In the genomic region with DNA sequence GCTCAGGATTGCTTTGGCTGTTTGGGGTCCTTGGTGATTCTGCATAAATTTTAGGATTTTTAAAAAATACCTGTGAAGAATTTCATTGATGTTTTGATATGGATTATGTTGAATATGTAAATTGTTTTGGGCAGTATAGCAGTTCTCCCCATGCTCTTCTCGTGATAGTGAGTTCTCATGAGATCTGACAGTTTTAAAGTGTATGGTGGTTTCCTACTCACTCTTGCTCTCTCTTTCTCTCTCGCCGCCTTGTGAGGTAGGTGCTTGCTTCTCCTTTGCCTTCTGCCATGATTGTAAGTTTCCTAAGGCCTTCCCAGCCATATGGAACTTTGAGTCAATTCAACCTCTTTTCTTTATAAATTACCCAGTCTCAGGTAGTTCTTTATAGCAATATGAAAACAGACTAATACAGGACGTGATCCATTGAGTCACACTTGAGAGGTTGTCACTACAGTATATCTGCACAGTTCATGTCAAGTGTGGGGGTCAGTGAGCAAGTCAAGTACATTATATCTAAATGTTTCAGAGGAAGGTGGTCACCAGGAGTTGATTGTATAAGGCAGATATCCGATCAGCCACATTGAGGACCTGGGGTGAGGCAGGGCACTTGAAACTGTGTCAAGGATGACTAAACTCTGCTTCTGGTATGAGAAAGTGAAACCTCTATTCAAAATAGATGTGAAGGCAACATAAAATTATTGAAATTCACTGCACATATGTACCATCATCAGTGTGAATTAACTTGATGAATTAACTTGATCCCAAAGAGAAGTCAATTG, we compare ENCODE assay signal across 12 cellular contexts.
DNase-seq lines count a peak whose midpoint lies in the region; ATAC-seq, FAIRE-seq and TF ChIP-seq lines count a peak whose summit lies in the region.
"Had no signal": no experiment of that assay in that cellular context is flagged by ENCODE, and none has a peak within 500 bp of the region (broad histone marks: within the 10 kb centered on the region; RNA-seq: fewer than 3 reads in every experiment).

No MANE protein-coding gene starts in this region.

- H3K4me2 ChIP-seq in endothelial cell of umbilical vein (ENCODE audit: insufficient read depth, low read length): peak overlapping the region; percentile 57

- H3K9me3 ChIP-seq in endothelial cell of umbilical vein (replicated peaks; ENCODE audit: control insufficient read depth, insufficient read depth, low read length): no peaks in the 10 kb centered on the region
- H3K9me3 ChIP-seq: upper lobe of right lung had no signal

- H3K36me3 Mint-ChIP-seq in glutamatergic neuron (ENCODE audit: unreplicated experiment): no peaks in the 10 kb centered on the region
- H3K36me3 Mint-ChIP-seq in activated CD4-positive, alpha-beta T cell treated with anti-CD3 and anti-CD28 coated beads, Interleukin-2, amount 10 ng/mL, durations not matched to agents 7 days and 5 days (ENCODE audit: low read depth): no peaks in the 10 kb centered on the region
- H3K36me3 Mint-ChIP-seq: activated CD8-positive, alpha-beta memory T cell treated with anti-CD3 and anti-CD28 coated beads, Interleukin-2, amount 10 ng/mL, durations not matched to agents 7 days and 5 days had no signal

- no peak overlapping the region for H3K27ac ChIP-seq in endothelial cell of umbilical vein (ENCODE audit: insufficient read depth, low read depth, low read length)
- H3K27ac ChIP-seq: upper lobe of right lung had no signal

- H3K27ac Mint-ChIP-seq in glutamatergic neuron (ENCODE audit: unreplicated experiment): no peak overlapping the region
- no peak overlapping the region for H3K27ac Mint-ChIP-seq in activated CD4-positive, alpha-beta T cell treated with anti-CD3 and anti-CD28 coated beads, Interleukin-2, amount 10 ng/mL, durations not matched to agents 7 days and 5 days
- H3K27ac Mint-ChIP-seq: activated CD8-positive, alpha-beta memory T cell treated with anti-CD3 and anti-CD28 coated beads, Interleukin-2, amount 10 ng/mL, durations not matched to agents 7 days and 5 days had no signal

- TF ChIP-seq CTCF in endothelial cell of umbilical vein (IDR thresholded peaks at IDR 0.05; ENCODE audit: extremely low read depth in 1 of 2, insufficient read depth in 1 of 2, low read depth in 1 of 2, low read length in 2 of 2) (no peak), glutamatergic neuron (IDR thresholded peaks at IDR 0.05; ENCODE audit: partially characterized antibody, unreplicated experiment) (no peak)

- dilution Hi-C loops in endothelial cell of umbilical vein (cut with MboI; ENCODE audit: extremely low pct_ligation_motif_present, low sequenced_read_pairs): no loop called here

- no peaks in the 10 kb centered on the region for H3K9me3 Mint-ChIP-seq in glutamatergic neuron (ENCODE audit: unreplicated experiment)
- no peaks in the 10 kb centered on the region for H3K9me3 Mint-ChIP-seq in activated CD4-positive, alpha-beta T cell treated with anti-CD3 and anti-CD28 coated beads, Interleukin-2, amount 10 ng/mL, durations not matched to agents 7 days and 5 days

- H3K4me3 ChIP-seq in endothelial cell of umbilical vein (replicated peaks in 1 of 3; ENCODE audit: insufficient read depth in 1 of 3, low read depth in 1 of 3, low read length in 3 of 3): no peak overlapping the region
- H3K4me3 ChIP-seq: upper lobe of right lung had no signal

- no peaks in the 10 kb centered on the region for H3K27me3 Mint-ChIP-seq in glutamatergic neuron (ENCODE audit: unreplicated experiment)
- H3K27me3 Mint-ChIP-seq in activated CD4-positive, alpha-beta T cell treated with anti-CD3 and anti-CD28 coated beads, Interleukin-2, amount 10 ng/mL, durations not matched to agents 7 days and 5 days: no peaks in the 10 kb centered on the region
- H3K27me3 Mint-ChIP-seq: activated CD8-positive, alpha-beta memory T cell treated with anti-CD3 and anti-CD28 coated beads, Interleukin-2, amount 10 ng/mL, durations not matched to agents 7 days and 5 days had no signal

- peak; percentile 68 for FAIRE-seq in endothelial cell of umbilical vein (lab: Jason Lieb, UNC)

- POLR2A ChIA-PET in endothelial cell of umbilical vein (lab: Charles Lee): no interaction called here
- POLR2A ChIA-PET in activated CD4-positive, alpha-beta T cell treated with anti-CD3 and anti-CD28 coated beads, Interleukin-2, amount 10 ng/mL, durations not matched to agents 7 days and 5 days (lab: Charles Lee): no interaction called here

- no peaks in the 10 kb centered on the region for H3K9me1 ChIP-seq in endothelial cell of umbilical vein (replicated peaks; ENCODE audit: control insufficient read depth, extremely low read depth, insufficient read depth, low read length)

- H2AFZ ChIP-seq in endothelial cell of umbilical vein (ENCODE audit: low read depth, low read length): no peak overlapping the region

- no peaks in the 10 kb centered on the region for H3K27me3 ChIP-seq in endothelial cell of umbilical vein (ENCODE audit: control insufficient read depth in 2 of 2, insufficient read depth in 2 of 2, low read length in 2 of 2)
- H3K27me3 ChIP-seq: upper lobe of right lung had no signal

- no peaks in the 10 kb centered on the region for H3K36me3 ChIP-seq in endothelial cell of umbilical vein (ENCODE audit: control insufficient read depth in 2 of 2, extremely low read depth in 1 of 2, insufficient read depth in 2 of 2, low read length in 2 of 2)
- H3K36me3 ChIP-seq: upper lobe of right lung had no signal

- H3K4me1 ChIP-seq in endothelial cell of umbilical vein (ENCODE audit: control insufficient read depth, extremely low read depth, insufficient read depth, low read length): peaks cover 8% of the 10 kb centered on the region
- H3K4me1 ChIP-seq: upper lobe of right lung had no signal

- ATAC-seq in GM18909 (IDR thresholded peaks at IDR 0.05; ENCODE audit: poor library complexity, unreplicated experiment) (peak; percentile 98), GM21528 (IDR thresholded peaks at IDR 0.05; ENCODE audit: low FRiP score, unreplicated experiment) (peak; percentile 98), HG03095 (IDR thresholded peaks at IDR 0.05; ENCODE audit: unreplicated experiment) (peak; percentile 90)
- ATAC-seq: activated CD8-positive, alpha-beta memory T cell treated with anti-CD3 and anti-CD28 coated beads, Interleukin-2, amount 10 ng/mL, durations not matched to agents 7 days and 5 days; upper lobe of right lung had no signal

- H3K4me3 Mint-ChIP-seq in glutamatergic neuron (ENCODE audit: unreplicated experiment): no peak overlapping the region
- no peak overlapping the region for H3K4me3 Mint-ChIP-seq in activated CD4-positive, alpha-beta T cell treated with anti-CD3 and anti-CD28 coated beads, Interleukin-2, amount 10 ng/mL, durations not matched to agents 7 days and 5 days
- H3K4me3 Mint-ChIP-seq: activated CD8-positive, alpha-beta memory T cell treated with anti-CD3 and anti-CD28 coated beads, Interleukin-2, amount 10 ng/mL, durations not matched to agents 7 days and 5 days had no signal

- no peak for TF ChIP-seq POLR2A in endothelial cell of umbilical vein (IDR thresholded peaks at IDR 0.05; ENCODE audit: low read depth, low read length)

- DNase-seq in endothelial cell of umbilical vein (ENCODE audit: low read depth, low spot score) (peak; percentile 60), EL (no peak), glutamatergic neuron (no peak), NCI-H146 (lab: John Stamatoyannopoulos, UW) (no peak)
- no peak for DNase-seq in activated CD4-positive, alpha-beta T cell treated with anti-CD3 and anti-CD28 coated beads, Interleukin-2, amount 10 ng/mL, durations not matched to agents 7 days and 5 days
- DNase-seq: activated CD8-positive, alpha-beta memory T cell treated with anti-CD3 and anti-CD28 coated beads, Interleukin-2, amount 10 ng/mL, durations not matched to agents 7 days and 5 days; anterior cingulate cortex; effector memory CD4-positive, alpha-beta T cell; upper lobe of right lung had no signal

- no peaks in the 10 kb centered on the region for H4K20me1 ChIP-seq in endothelial cell of umbilical vein (replicated peaks; ENCODE audit: control insufficient read depth, extremely low read depth, insufficient read depth, low read length)

- CTCF ChIA-PET in endothelial cell of umbilical vein (lab: Charles Lee): interaction anchor here (1.0 to 1.4 kb wide), 3 partner anchors 10 to 1200 kb away, joined by 3 to 6 read pairs (median 3); no protein-coding TSS in a partner anchor
- CTCF ChIA-PET in activated CD4-positive, alpha-beta T cell treated with anti-CD3 and anti-CD28 coated beads, Interleukin-2, amount 10 ng/mL, durations not matched to agents 7 days and 5 days (lab: Charles Lee): no interaction called here

- H3K4me1 Mint-ChIP-seq in glutamatergic neuron (ENCODE audit: low read depth, unreplicated experiment): no peaks in the 10 kb centered on the region
- peaks cover 2% of the 10 kb centered on the region for H3K4me1 Mint-ChIP-seq in activated CD4-positive, alpha-beta T cell treated with anti-CD3 and anti-CD28 coated beads, Interleukin-2, amount 10 ng/mL, durations not matched to agents 7 days and 5 days

- no TSS peak for BruUV-seq in endothelial cell of umbilical vein (replicated peaks; lab: Mats Ljungman, UMichigan)

- intact Hi-C loops in endothelial cell of umbilical vein (cut with micrococcal nuclease): no loop called here

- H3K79me2 ChIP-seq in endothelial cell of umbilical vein (ENCODE audit: control insufficient read depth, insufficient read depth, low read length): no peaks in the 10 kb centered on the region

- H3K9ac ChIP-seq in endothelial cell of umbilical vein (replicated peaks; ENCODE audit: extremely low read depth, insufficient read depth, low read length): no peak overlapping the region

TF ChIP-seq in endothelial cell of umbilical vein, 7 proteins besides CTCF, POLR2A, EP300 and RAD21:
- TF ChIP-seq, protein P1, sequence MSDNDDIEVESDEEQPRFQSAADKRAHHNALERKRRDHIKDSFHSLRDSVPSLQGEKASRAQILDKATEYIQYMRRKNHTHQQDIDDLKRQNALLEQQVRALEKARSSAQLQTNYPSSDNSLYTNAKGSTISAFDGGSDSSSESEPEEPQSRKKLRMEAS (IDR thresholded peaks at IDR 0.05; ENCODE audit: insufficient read depth, insufficient read length): no peak
- TF ChIP-seq MYC (IDR thresholded peaks at IDR 0.05; ENCODE audit: low read depth, low read length) (no peak), FOS (IDR thresholded peaks at IDR 0.05; ENCODE audit: borderline replicate concordance, insufficient read depth, low read length) (peak; percentile 8), EZH2 (IDR thresholded peaks at IDR 0.05; ENCODE audit: borderline replicate concordance, low read depth, low read length, severe bottlenecking) (no peak), GATA2 (IDR thresholded peaks at IDR 0.05; ENCODE audit: insufficient read depth, insufficient read length, low read depth, low read length) (peak; percentile 59), JUN (IDR thresholded peaks at IDR 0.05; ENCODE audit: borderline replicate concordance, insufficient read depth, insufficient read length, low read depth) (no peak)
